Comparison of ENCODE assay signal across 16 cellular contexts in the genomic region with DNA sequence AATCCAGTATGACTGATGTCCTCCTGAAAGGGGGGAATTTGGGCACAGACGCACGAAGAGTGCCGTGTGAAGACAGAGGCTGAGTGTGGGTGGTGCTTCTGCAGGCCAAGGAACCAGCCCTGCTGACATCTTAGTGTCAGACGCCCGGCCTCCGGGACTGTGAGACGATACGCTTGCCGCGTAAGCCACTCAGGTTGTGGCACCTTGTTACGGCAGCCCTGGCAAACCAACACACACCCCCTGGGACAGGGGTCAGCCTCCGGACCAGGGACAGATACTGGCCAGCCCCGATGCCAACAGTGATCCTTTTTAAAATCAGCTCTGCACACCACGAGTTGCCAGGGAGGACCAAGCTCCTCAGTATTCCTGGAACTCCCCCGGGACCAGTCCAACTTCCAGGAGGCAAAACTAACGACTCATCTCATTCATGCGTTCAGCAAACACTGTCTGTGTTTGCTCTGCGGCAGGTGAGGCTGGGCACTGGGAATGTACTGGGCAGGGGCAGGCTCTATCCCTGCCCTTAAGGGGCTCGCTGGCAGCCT. TPM values are rescaled to one million over a fixed set of nuclear protein-coding genes. Genes with fewer than 3 reads are reported as not detected.
DNase-seq lines count a peak whose midpoint lies in the region; ATAC-seq and TF ChIP-seq lines count a peak whose summit lies in the region.
"Had no signal": no experiment of that assay in that cellular context is flagged by ENCODE, and none has a peak within 500 bp of the region (broad histone marks: within the 10 kb centered on the region; RNA-seq: fewer than 3 reads in every experiment).

No MANE protein-coding gene starts in this region.

- no peak overlapping the region for H3K27ac ChIP-seq in PC-3 (ENCODE audit: low read length)
- H3K27ac ChIP-seq: brain microvascular endothelial cell, left lung had no signal

- no peak overlapping the region for H3K27ac Mint-ChIP-seq in MCF 10A (ENCODE audit: low read depth, unreplicated experiment)
- H3K27ac Mint-ChIP-seq: activated naive CD4-positive, alpha-beta T cell treated with anti-CD3 and anti-CD28 coated beads, Interleukin-2, amount 50 U/mL, for 24 hours; T-cell had no signal

- DNase-seq in T47D (ENCODE audit: low read depth in 1 of 2, low spot score in 1 of 2) (peak; percentile 67 to 87), MCF 10A (ENCODE audit: unreplicated experiment) (no peak), NCI-H146 treated with DMSO at 0.1 percent for 48 hours (lab: John Stamatoyannopoulos, UW; ENCODE audit: unreplicated experiment) (peak; percentile 14), PC-3 (peak; percentile 39), posterior vena cava (ENCODE audit: low spot score) (peak; percentile 77), DMS114 treated with DMSO at 0.1 percent for 48 hours (lab: John Stamatoyannopoulos, UW; ENCODE audit: unreplicated experiment) (no peak), anterior cingulate cortex (lab: John Stamatoyannopoulos, UW) (no peak)
- DNase-seq: activated CD4-positive, CD25-positive, alpha-beta regulatory T cell; activated CD8-positive, alpha-beta memory T cell treated with anti-CD3 and anti-CD28 coated beads, Interleukin-2, amount 50 U/mL, for 4 hours; brain microvascular endothelial cell; COR-L47; T-cell had no signal

- no TSS peak for BruUV-seq in MCF 10A (replicated peaks; lab: Mats Ljungman, UMichigan)
- no TSS peak for BruUV-seq in PC-3 (replicated peaks; lab: Mats Ljungman, UMichigan)

- H4K20me1 ChIP-seq in PC-3 (ENCODE audit: low read length): no peaks in the 10 kb centered on the region

- H3K9me3 Mint-ChIP-seq in MCF 10A (ENCODE audit: unreplicated experiment): no peaks in the 10 kb centered on the region
- H3K9me3 Mint-ChIP-seq: activated naive CD4-positive, alpha-beta T cell treated with anti-CD3 and anti-CD28 coated beads, Interleukin-2, amount 50 U/mL, for 24 hours; T-cell had no signal

- no peaks in the 10 kb centered on the region for H3K36me3 ChIP-seq in PC-3 (ENCODE audit: low read depth, low read length)
- H3K36me3 ChIP-seq: brain microvascular endothelial cell, left lung had no signal

- CTCF ChIA-PET in MCF 10A (lab: Yijun Ruan, JAX) (interaction anchor here (0.7 to 1.7 kb wide), 2 partner anchors 19 to 402 kb away, joined by 3 to 6 read pairs; no protein-coding TSS in a partner anchor), PC-3 (lab: Charles Lee) (interaction anchor here (0.6 kb wide), 1 partner anchor 14 kb away, joined by 7 read pairs; no protein-coding TSS in a partner anchor)

- H3K9me3 ChIP-seq in PC-3 (ENCODE audit: low read length): no peaks in the 10 kb centered on the region
- H3K9me3 ChIP-seq: left lung had no signal

- TF ChIP-seq CTCF in MCF 10A (IDR thresholded peaks at IDR 0.05; ENCODE audit: unreplicated experiment) (no peak), PC-3 (conservative IDR thresholded peaks at IDR 0.05; ENCODE audit: low read depth, low read length) (no peak)

- no peaks in the 10 kb centered on the region for H3K79me2 ChIP-seq in PC-3 (ENCODE audit: low read length)

- no peak overlapping the region for H3K4me3 ChIP-seq in PC-3 (ENCODE audit: low read length)
- H3K4me3 ChIP-seq: left lung had no signal

- H3F3A ChIP-seq in PC-3 (ENCODE audit: low read length, unreplicated experiment): no peaks in the 10 kb centered on the region

- intact Hi-C loops in MCF 10A (cut with micrococcal nuclease): no loop called here
- intact Hi-C loops in PC-3 (cut with micrococcal nuclease): loop anchor here (1.0 kb wide), 1 partner anchor 25 kb away; no protein-coding TSS in a partner anchor
- intact Hi-C loops in posterior vena cava (cut with DNase I): no loop called here

- H3K4me2 ChIP-seq in PC-3 (ENCODE audit: low read length): no peak overlapping the region

- no peak overlapping the region for H3K9ac ChIP-seq in PC-3 (ENCODE audit: low read length)

- in situ Hi-C loops in T47D (cut with HindIII; ENCODE audit: low pct_unique_long_range_greater_than_20kb, low sequenced_read_pairs): no loop called here

- no peak overlapping the region for H3K4me3 Mint-ChIP-seq in MCF 10A (ENCODE audit: unreplicated experiment)
- H3K4me3 Mint-ChIP-seq: activated naive CD4-positive, alpha-beta T cell treated with anti-CD3 and anti-CD28 coated beads, Interleukin-2, amount 50 U/mL, for 24 hours; T-cell had no signal

- peak; percentile 55 for ATAC-seq in PC-3
- ATAC-seq in HG02588 (IDR thresholded peaks at IDR 0.05; ENCODE audit: unreplicated experiment): no peak
- ATAC-seq: HCT116, left lung, T-cell had no signal

- peaks cover 7% of the 10 kb centered on the region for H3K27me3 Mint-ChIP-seq in MCF 10A (ENCODE audit: insufficient read depth, unreplicated experiment)

- H2AFZ ChIP-seq in PC-3 (ENCODE audit: low read length): no peak overlapping the region

- POLR2A ChIA-PET in MCF 10A (lab: Yijun Ruan, JAX): interaction anchor here (1.1 kb wide), 1 partner anchor 13 kb away, joined by 3 read pairs; no protein-coding TSS in a partner anchor
- POLR2A ChIA-PET in PC-3 (lab: Charles Lee; ENCODE audit: unreplicated experiment): no interaction called here

- no peaks in the 10 kb centered on the region for H3K36me3 Mint-ChIP-seq in MCF 10A (ENCODE audit: insufficient read depth, unreplicated experiment)
- H3K36me3 Mint-ChIP-seq: activated naive CD4-positive, alpha-beta T cell treated with anti-CD3 and anti-CD28 coated beads, Interleukin-2, amount 50 U/mL, for 24 hours; T-cell had no signal

- no peaks in the 10 kb centered on the region for H3K4me1 ChIP-seq in PC-3 (ENCODE audit: insufficient read depth, low read length)
- H3K4me1 ChIP-seq: left lung had no signal

- no peaks in the 10 kb centered on the region for H3K27me3 ChIP-seq in PC-3 (ENCODE audit: low read length)
- H3K27me3 ChIP-seq: brain microvascular endothelial cell had no signal

- no peaks in the 10 kb centered on the region for H3K9me2 ChIP-seq in PC-3 (replicated peaks; ENCODE audit: low read length)

- no peaks in the 10 kb centered on the region for H3K4me1 Mint-ChIP-seq in MCF 10A (ENCODE audit: insufficient read depth, unreplicated experiment)
- H3K4me1 Mint-ChIP-seq: activated naive CD4-positive, alpha-beta T cell treated with anti-CD3 and anti-CD28 coated beads, Interleukin-2, amount 50 U/mL, for 24 hours; T-cell had no signal

RNA-seq across cellular contexts. Expression of gene PIGZ, which starts 21.2 kb away (rescaled TPM):
- 5.2 and 7.1 TPM in 2 replicates for total RNA-seq in MCF 10A (2022)
- total RNA-seq in PC-3 (2014; rRNA removed): 1.6 and 3.7 TPM in 2 replicates
- total RNA-seq in posterior vena cava: 1 to 10 TPM; 3.4 to 6.4 TPM

RNA-seq across cellular contexts. Expression of gene MELTF, which starts 39.8 kb away (rescaled TPM):
- total RNA-seq in MCF 10A (2022): 9.1 and 20.6 TPM in 2 replicates
- 40.6 and 46.8 TPM in 2 replicates for total RNA-seq in PC-3 (2014; rRNA removed)
- total RNA-seq in posterior vena cava: 10 to 100 TPM; 12.1 to 19.9 TPM

RNA-seq across cellular contexts. Expression of gene NCBP2, which starts 47.5 kb away (rescaled TPM):
- total RNA-seq in MCF 10A (2022) (80.9 and 91.8 TPM in 2 replicates), PC-3 (2014; rRNA removed) (119 and 131 TPM in 2 replicates), posterior vena cava (10 to 100 TPM; 42.8 to 44.6 TPM)

Comparison
In these comparisons a context has a peak if more than half of its experiments do, and no peak if none do; other contexts are left out.
1. DNase-seq: peak in T47D (2 of 2), NCI-H146 treated with DMSO at 0.1 percent for 48 hours (single experiment), PC-3 (single experiment) and posterior vena cava (single experiment); none in MCF 10A (single experiment), DMS114 treated with DMSO at 0.1 percent for 48 hours (single experiment) and anterior cingulate cortex (0 of 58).